26 cellular contexts compared by ENCODE assay signal in the genomic region with DNA sequence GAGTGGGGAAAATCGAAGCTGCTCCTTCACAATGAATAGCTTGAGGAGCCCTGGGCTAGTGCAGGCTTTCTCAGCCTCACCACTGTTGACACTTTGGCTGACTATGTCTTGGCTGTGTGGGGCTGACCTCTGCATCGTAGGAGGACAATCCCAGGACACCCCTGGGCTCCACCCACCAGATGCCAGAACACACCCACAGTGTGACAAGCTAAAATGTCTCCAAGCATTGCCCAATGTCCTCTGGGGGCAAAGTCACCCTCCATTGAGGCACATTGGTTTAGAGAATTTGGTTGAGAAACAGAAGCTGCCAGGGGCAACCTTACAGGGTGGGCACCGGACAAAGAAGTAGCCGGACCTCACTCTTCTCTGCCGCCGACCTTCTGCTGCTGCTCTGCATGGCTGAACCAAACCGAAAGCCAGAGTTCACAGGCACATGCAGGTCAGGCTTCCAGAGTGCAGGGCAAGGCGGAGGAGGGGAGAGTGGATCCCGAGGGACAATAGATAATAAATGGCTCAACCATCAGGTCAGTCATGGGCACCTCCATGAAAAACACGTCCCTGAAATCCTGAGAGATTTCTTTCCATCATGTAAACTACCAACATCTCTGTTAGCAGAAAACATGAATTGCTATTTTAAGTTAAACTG.
DNase-seq lines count a peak whose midpoint lies in the region; ATAC-seq, FAIRE-seq and TF ChIP-seq lines count a peak whose summit lies in the region.
"Had no signal": no experiment of that assay in that cellular context is flagged by ENCODE, and none has a peak within 500 bp of the region (broad histone marks: within the 10 kb centered on the region; RNA-seq: fewer than 3 reads in every experiment).

No MANE protein-coding gene starts in this region.

- H3K27me3 Mint-ChIP-seq in activated CD4-positive, alpha-beta T cell treated with anti-CD3 and anti-CD28 coated beads, Interleukin-2, amount 10 ng/mL, durations not matched to agents 7 days and 5 days = no peaks in the 10 kb centered on the region
- H3K27me3 Mint-ChIP-seq in activated CD4-positive, alpha-beta T cell treated with anti-CD3 and anti-CD28 coated beads for 36 hours = no peaks in the 10 kb centered on the region
- H3K27me3 Mint-ChIP-seq: B cell; CD8-positive, alpha-beta memory T cell had no signal

- H3K4me1 Mint-ChIP-seq in activated CD4-positive, alpha-beta T cell treated with anti-CD3 and anti-CD28 coated beads, Interleukin-2, amount 10 ng/mL, durations not matched to agents 7 days and 5 days = peaks cover 17% of the 10 kb centered on the region
- peaks cover 6% of the 10 kb centered on the region for H3K4me1 Mint-ChIP-seq in activated CD4-positive, alpha-beta T cell treated with anti-CD3 and anti-CD28 coated beads for 36 hours
- H3K4me1 Mint-ChIP-seq: B cell; CD14-positive monocyte; CD8-positive, alpha-beta memory T cell had no signal

- no peak for FAIRE-seq in kidney (lab: Jason Lieb, UNC)
- FAIRE-seq: GM12878 had no signal

- H3K36me3 ChIP-seq in kidney (ENCODE audit: control insufficient read depth in 1 of 2, insufficient read depth in 2 of 2, low read length in 2 of 2) = no peaks in the 10 kb centered on the region
- H3K36me3 ChIP-seq: HAP-1, SJSA1 had no signal

- TF ChIP-seq CTCF in VCaP (conservative IDR thresholded peaks at IDR 0.05) (no peak), kidney (IDR thresholded peaks at IDR 0.05; ENCODE audit: borderline replicate concordance, extremely low read depth, insufficient read depth) (no peak)

- H3K4me3 ChIP-seq in kidney (ENCODE audit: low read length in 2 of 2) = peak overlapping the region; percentile 7 to 22
- H3K4me3 ChIP-seq: GM12878, HAP-1, SJSA1 had no signal

- DNase-seq in activated CD4-positive, alpha-beta T cell treated with anti-CD3 and anti-CD28 coated beads, Interleukin-2, amount 10 ng/mL, durations not matched to agents 7 days and 5 days = no peak
- DNase-seq in activated CD4-positive, alpha-beta T cell treated with anti-CD3 and anti-CD28 coated beads for 36 hours = no peak
- DNase-seq in kidney (no peak), sciatic nerve (ENCODE audit: low spot score) (no peak), NCI-H1930 (lab: John Stamatoyannopoulos, UW) (no peak), germinal center (ENCODE audit: low spot score) (no peak)
- DNase-seq: CD8-positive, alpha-beta memory T cell; DMS 273 treated with DMSO at 0.1 percent for 48 hours; DMS79; EL; GDM1; Kasumi-1; NCI-H1105; NCI-H1436 treated with DMSO at 0.1 percent for 48 hours; NCI-H446; NCI-H524 treated with DMSO at 0.1 percent for 48 hours; NCI-H774 had no signal

- no peaks in the 10 kb centered on the region for H3K9me3 ChIP-seq in kidney (ENCODE audit: control insufficient read depth in 1 of 2, low read length in 2 of 2)
- H3K9me3 ChIP-seq: HAP-1, SJSA1 had no signal

- no peak for ATAC-seq in activated CD4-positive, alpha-beta T cell treated with anti-CD3 and anti-CD28 coated beads for 36 hours
- ATAC-seq in sciatic nerve (peak; percentile 59), GM18867 (IDR thresholded peaks at IDR 0.05; ENCODE audit: unreplicated experiment) (no peak)
- ATAC-seq: GM12878 had no signal

- H3K9ac ChIP-seq in kidney (ENCODE audit: low read length in 2 of 2) = no peak overlapping the region

- peaks cover 12% of the 10 kb centered on the region for H3K36me3 Mint-ChIP-seq in activated CD4-positive, alpha-beta T cell treated with anti-CD3 and anti-CD28 coated beads, Interleukin-2, amount 10 ng/mL, durations not matched to agents 7 days and 5 days (ENCODE audit: low read depth)
- no peaks in the 10 kb centered on the region for H3K36me3 Mint-ChIP-seq in activated CD4-positive, alpha-beta T cell treated with anti-CD3 and anti-CD28 coated beads for 36 hours (ENCODE audit: low read depth)
- H3K36me3 Mint-ChIP-seq: CD14-positive monocyte; CD8-positive, alpha-beta memory T cell had no signal

- peak overlapping the region; percentile 15 for H3K27ac Mint-ChIP-seq in activated CD4-positive, alpha-beta T cell treated with anti-CD3 and anti-CD28 coated beads, Interleukin-2, amount 10 ng/mL, durations not matched to agents 7 days and 5 days
- H3K27ac Mint-ChIP-seq in activated CD4-positive, alpha-beta T cell treated with anti-CD3 and anti-CD28 coated beads for 36 hours = no peak overlapping the region
- H3K27ac Mint-ChIP-seq: B cell, CD14-positive monocyte, GM23338 had no signal

- intact Hi-C loops in activated CD4-positive, alpha-beta T cell treated with anti-CD3 and anti-CD28 coated beads for 36 hours (cut with DNase I, micrococcal nuclease) = no loop called here
- intact Hi-C loops in kidney (cut with DNase I) = no loop called here
- intact Hi-C loops in sciatic nerve (cut with DNase I) = no loop called here

- POLR2A ChIA-PET in activated CD4-positive, alpha-beta T cell treated with anti-CD3 and anti-CD28 coated beads, Interleukin-2, amount 10 ng/mL, durations not matched to agents 7 days and 5 days (lab: Charles Lee) = no interaction called here
- POLR2A ChIA-PET in activated CD4-positive, alpha-beta T cell treated with anti-CD3 and anti-CD28 coated beads for 36 hours (lab: Charles Lee) = no interaction called here

- H3K9me3 Mint-ChIP-seq in activated CD4-positive, alpha-beta T cell treated with anti-CD3 and anti-CD28 coated beads, Interleukin-2, amount 10 ng/mL, durations not matched to agents 7 days and 5 days = peaks cover 9% of the 10 kb centered on the region
- no peaks in the 10 kb centered on the region for H3K9me3 Mint-ChIP-seq in activated CD4-positive, alpha-beta T cell treated with anti-CD3 and anti-CD28 coated beads for 36 hours (ENCODE audit: low read depth)
- H3K9me3 Mint-ChIP-seq: CD8-positive, alpha-beta memory T cell; GM23338 had no signal

- CTCF ChIA-PET in activated CD4-positive, alpha-beta T cell treated with anti-CD3 and anti-CD28 coated beads, Interleukin-2, amount 10 ng/mL, durations not matched to agents 7 days and 5 days (lab: Charles Lee) = no interaction called here
- CTCF ChIA-PET in activated CD4-positive, alpha-beta T cell treated with anti-CD3 and anti-CD28 coated beads for 36 hours (lab: Charles Lee) = no interaction called here

- H3K27ac ChIP-seq in VCaP (peak overlapping the region; percentile 67; the same call in 1 of the 2 replicates), kidney (ENCODE audit: low read depth in 2 of 2, low read length in 2 of 2) (no peak overlapping the region)
- H3K27ac ChIP-seq: 22Rv1, SJSA1 had no signal

- H3K4me1 ChIP-seq in kidney (ENCODE audit: control insufficient read depth in 1 of 2, insufficient read depth in 1 of 2, low read depth in 1 of 2, low read length in 2 of 2) = no peaks in the 10 kb centered on the region
- H3K4me1 ChIP-seq: HAP-1, SJSA1 had no signal

- no peak overlapping the region for H3K4me3 Mint-ChIP-seq in activated CD4-positive, alpha-beta T cell treated with anti-CD3 and anti-CD28 coated beads, Interleukin-2, amount 10 ng/mL, durations not matched to agents 7 days and 5 days
- H3K4me3 Mint-ChIP-seq in activated CD4-positive, alpha-beta T cell treated with anti-CD3 and anti-CD28 coated beads for 36 hours = no peak overlapping the region
- H3K4me3 Mint-ChIP-seq: B cell; CD14-positive monocyte; CD8-positive, alpha-beta memory T cell; GM23338 had no signal
